In genomic region chr3:48184299-48184698, GRCh38 we compare ENCODE assay signal across 32 cellular contexts. TPM values are rescaled to one million over a fixed set of nuclear protein-coding genes. Genes with fewer than 3 reads are reported as not detected.
"Had no signal": no experiment of that assay in that cellular context is flagged by ENCODE, and none has a peak within 500 bp of the region (broad histone marks: within the 10 kb centered on the region; RNA-seq: fewer than 3 reads in every experiment).

No MANE protein-coding gene starts in this region.

- DNase-seq: activated CD4-positive, alpha-beta memory T cell treated with anti-CD3 and anti-CD28 coated beads, Interleukin-2, amount 10 ng/mL, durations not matched to agents 7 days and 5 days; activated CD4-positive, alpha-beta T cell treated with anti-CD3 and anti-CD28 coated beads for 1 hour; activated CD4-positive, alpha-beta T cell treated with anti-CD3 and anti-CD28 coated beads for 48 hours; activated CD4-positive, CD25-positive, alpha-beta regulatory T cell; activated gamma-delta T cell treated with Interleukin-2 at 50 U/mL for 16 hours; activated naive CD4-positive, alpha-beta T cell treated with anti-CD3 and anti-CD28 coated beads for 36 hours; activated T-cell treated with anti-CD3 and anti-CD28 coated beads, Interleukin-2, amount 50 U/mL, for 24 hours; adrenal gland; central memory CD4-positive, alpha-beta T cell; NCI-H1048; NCI-H1105 treated with DMSO at 0.1 percent for 48 hours; NCI-H1436; NCI-H1694; NCI-H1930; NCI-H345; NCI-H524 treated with DMSO at 0.1 percent for 48 hours; PC-9; SIG-M5; T1000; WERI-Rb-1 had no signal

- H3K9me3 ChIP-seq: adrenal gland had no signal

- H3K4me3 ChIP-seq: adrenal gland, PC-9, SK-N-MC had no signal

- H3K27ac ChIP-seq: adrenal gland, PC-9, RWPE1, SK-N-MC, WERI-Rb-1 had no signal

- H3K4me2 ChIP-seq: PC-9 had no signal

- ATAC-seq: activated naive CD4-positive, alpha-beta T cell treated with anti-CD3 and anti-CD28 coated beads, Interleukin-2, amount 50 U/mL, for 72 hours; Right ventricle myocardium inferior had no signal

- H3K27me3 ChIP-seq: adrenal gland had no signal

- FAIRE-seq: astrocyte, bronchial epithelial cell, colon, RCC 7860 had no signal

- H3K36me3 ChIP-seq: adrenal gland had no signal

- H2AFZ ChIP-seq: PC-9 had no signal

RNA-seq across cellular contexts. Expression of gene CAMP, which starts 39.0 kb away (rescaled TPM):
- total RNA-seq: activated CD4-positive, alpha-beta memory T cell treated with anti-CD3 and anti-CD28 coated beads, Interleukin-2, amount 10 ng/mL, durations not matched to agents 7 days and 5 days; activated naive CD4-positive, alpha-beta T cell treated with anti-CD3 and anti-CD28 coated beads for 36 hours; activated naive CD4-positive, alpha-beta T cell treated with anti-CD3 and anti-CD28 coated beads, Interleukin-2, amount 50 U/mL, for 72 hours; adrenal gland; astrocyte; cerebellum; NCI-H460; PC-9; T-helper 1 cell treated with Interleukin-12 subunit alpha and Interleukin-12 subunit beta and Interleukin-4 antibody, amounts not matched to agents 30 ng/mL and 1 ng/mL, for 36 hours; T-helper 2 cell treated with Interferon-gamma antibody and Interleukin-4, amounts not matched to agents 100 ng/mL and 5 ng/mL, for 36 hours had no signal
